In the genomic region with DNA sequence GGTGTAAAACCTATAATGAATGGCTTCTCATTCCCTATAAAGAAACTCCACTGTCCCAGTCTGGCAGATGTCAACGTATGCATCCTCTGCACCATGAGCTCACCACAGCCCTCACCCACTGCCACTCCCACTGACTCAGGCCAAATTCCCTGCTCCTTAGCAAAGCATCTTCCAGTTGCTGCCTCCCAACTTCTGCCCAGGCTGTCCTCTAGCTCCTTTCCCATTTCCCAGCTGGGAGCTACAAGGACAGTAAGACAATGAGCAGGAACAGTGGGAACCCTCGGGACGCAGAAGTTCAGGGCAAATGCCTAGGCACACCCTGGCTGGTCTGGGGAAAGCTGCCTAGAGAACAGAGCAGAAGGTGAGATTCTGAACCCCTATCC, we compare ENCODE assay signal across 1 cellular context.
TF ChIP-seq lines count a peak whose summit lies in the region.

No MANE protein-coding gene starts in this region.

TF ChIP-seq in IMR-90, 13 proteins besides CTCF, POLR2A, EP300 and RAD21 (continued from another document):
- TF ChIP-seq, protein P1, sequence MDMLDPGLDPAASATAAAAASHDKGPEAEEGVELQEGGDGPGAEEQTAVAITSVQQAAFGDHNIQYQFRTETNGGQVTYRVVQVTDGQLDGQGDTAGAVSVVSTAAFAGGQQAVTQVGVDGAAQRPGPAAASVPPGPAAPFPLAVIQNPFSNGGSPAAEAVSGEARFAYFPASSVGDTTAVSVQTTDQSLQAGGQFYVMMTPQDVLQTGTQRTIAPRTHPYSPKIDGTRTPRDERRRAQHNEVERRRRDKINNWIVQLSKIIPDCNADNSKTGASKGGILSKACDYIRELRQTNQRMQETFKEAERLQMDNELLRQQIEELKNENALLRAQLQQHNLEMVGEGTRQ (IDR thresholded peaks at IDR 0.05; ENCODE audit: low read depth, low read length), result no peak
- TF ChIP-seq CEBPB (IDR thresholded peaks at IDR 0.05; ENCODE audit: low read depth, low read length) (no peak), MAFK (IDR thresholded peaks at IDR 0.05; ENCODE audit: low read depth, low read length) (peak; percentile 44; the same call in 1 of the 2 replicates), RFX5 (IDR thresholded peaks at IDR 0.05; ENCODE audit: low read depth, low read length) (no peak), NFE2L2 (IDR thresholded peaks at IDR 0.05; ENCODE audit: low read depth, low read length) (no peak), BHLHE40 (IDR thresholded peaks at IDR 0.05; ENCODE audit: low read depth, low read length) (no peak), RCOR1 (IDR thresholded peaks at IDR 0.05; ENCODE audit: insufficient replicate concordance, low read length) (peak; percentile 48)
